Comparison of ENCODE assay signal across 12 cellular contexts in genomic region chr17:63695889-63696288, GRCh38. TPM values are rescaled to one million over a fixed set of nuclear protein-coding genes. Genes with fewer than 3 reads are reported as not detected.
DNase-seq lines count a peak whose midpoint lies in the region; ATAC-seq lines count a peak whose summit lies in the region.
"Had no signal": no experiment of that assay in that cellular context is flagged by ENCODE, and none has a peak within 500 bp of the region (broad histone marks: within the 10 kb centered on the region; RNA-seq: fewer than 3 reads in every experiment).

No MANE protein-coding gene starts in this region.

- intact Hi-C loops in activated naive CD4-positive, alpha-beta T cell treated with anti-CD3 and anti-CD28 coated beads for 36 hours (cut with micrococcal nuclease), result loop anchor here (5.0 kb wide), 2 partner anchors 249 to 269 kb away; partner anchors contain the start of gene CYB561

- H3K27ac ChIP-seq in effector memory CD4-positive, alpha-beta T cell (ENCODE audit: insufficient read depth, low read length, poor library complexity, severe bottlenecking), result peak overlapping the region; percentile 86
- H3K27ac ChIP-seq: prostate gland had no signal

- H3K9me3 Mint-ChIP-seq in activated naive CD4-positive, alpha-beta T cell treated with anti-CD3 and anti-CD28 coated beads for 36 hours, result no peaks in the 10 kb centered on the region
- H3K9me3 Mint-ChIP-seq in stimulated activated naive B cell treated with anti-CD40 and anti-IgM and Interleukin-4, amounts not matched to agents 10 μg/mL and 1 μg/mL and 100 μg/mL, for 72 hours, result no peaks in the 10 kb centered on the region

- H3K4me1 Mint-ChIP-seq in activated naive CD4-positive, alpha-beta T cell treated with anti-CD3 and anti-CD28 coated beads for 36 hours (ENCODE audit: low read depth), result peaks cover 48% of the 10 kb centered on the region
- peaks cover 48% of the 10 kb centered on the region for H3K4me1 Mint-ChIP-seq in T-helper 17 cell
- H3K4me1 Mint-ChIP-seq in stimulated activated naive B cell treated with anti-CD40 and anti-IgM and Interleukin-4, amounts not matched to agents 10 μg/mL and 1 μg/mL and 100 μg/mL, for 72 hours, result peaks cover 34 to 61% of the 10 kb centered on the region in 2 donors

- peak overlapping the region; percentile 92 for H3K27ac Mint-ChIP-seq in activated naive CD4-positive, alpha-beta T cell treated with anti-CD3 and anti-CD28 coated beads for 36 hours
- H3K27ac Mint-ChIP-seq in T-helper 17 cell, result peak overlapping the region; percentile 95
- peak overlapping the region; percentile 97 for H3K27ac Mint-ChIP-seq in stimulated activated naive B cell treated with anti-CD40 and anti-IgM and Interleukin-4, amounts not matched to agents 10 μg/mL and 1 μg/mL and 100 μg/mL, for 72 hours

- ATAC-seq in T-helper 17 cell, result no peak
- no peak for ATAC-seq in stimulated activated naive B cell treated with anti-CD40 and anti-IgM and Interleukin-4, amounts not matched to agents 10 μg/mL and 1 μg/mL and 100 μg/mL, for 72 hours (replicated peaks)
- ATAC-seq in GM18868 (IDR thresholded peaks at IDR 0.05; ENCODE audit: unreplicated experiment), result no peak
- no peak for ATAC-seq in HG03139 (IDR thresholded peaks at IDR 0.05; ENCODE audit: unreplicated experiment)

- no peak for DNase-seq in activated naive CD4-positive, alpha-beta T cell treated with anti-CD3 and anti-CD28 coated beads for 36 hours
- DNase-seq in activated naive CD4-positive, alpha-beta T cell treated with Interleukin-2 at 50 U/mL for 16 hours, result no peak
- DNase-seq in T-helper 17 cell (no peak), NCI-H1930 (lab: John Stamatoyannopoulos, UW) (no peak)
- DNase-seq in effector memory CD4-positive, alpha-beta T cell, result no peak
- DNase-seq in stimulated activated naive B cell treated with anti-CD40 and anti-IgM and Interleukin-4, amounts not matched to agents 10 μg/mL and 1 μg/mL and 100 μg/mL, for 72 hours, result no peak
- DNase-seq: midbrain had no signal

- CTCF ChIA-PET in activated naive CD4-positive, alpha-beta T cell treated with anti-CD3 and anti-CD28 coated beads for 36 hours (lab: Charles Lee), result interaction anchor here (0.9 to 2.2 kb wide), 4 partner anchors 8 to 61 kb away, joined by 3 to 8 read pairs (median 4); no protein-coding TSS in a partner anchor

- peak overlapping the region; percentile 80 for H3K4me3 ChIP-seq in effector memory CD4-positive, alpha-beta T cell (ENCODE audit: insufficient read depth, low read depth, low read length, poor library complexity, severe bottlenecking)
- H3K4me3 ChIP-seq: ascending aorta, K562, prostate gland had no signal

- H3K4me3 Mint-ChIP-seq in activated naive CD4-positive, alpha-beta T cell treated with anti-CD3 and anti-CD28 coated beads for 36 hours, result no peak overlapping the region
- peak overlapping the region; percentile 99 for H3K4me3 Mint-ChIP-seq in T-helper 17 cell
- peak overlapping the region; percentile 95 for H3K4me3 Mint-ChIP-seq in stimulated activated naive B cell treated with anti-CD40 and anti-IgM and Interleukin-4, amounts not matched to agents 10 μg/mL and 1 μg/mL and 100 μg/mL, for 72 hours

- peaks cover 16% of the 10 kb centered on the region for H3K36me3 Mint-ChIP-seq in activated naive CD4-positive, alpha-beta T cell treated with anti-CD3 and anti-CD28 coated beads for 36 hours (ENCODE audit: low read depth)
- H3K36me3 Mint-ChIP-seq in T-helper 17 cell (ENCODE audit: low read depth), result peaks cover 7% of the 10 kb centered on the region
- peaks cover 46 to 63% of the 10 kb centered on the region in 2 donors for H3K36me3 Mint-ChIP-seq in stimulated activated naive B cell treated with anti-CD40 and anti-IgM and Interleukin-4, amounts not matched to agents 10 μg/mL and 1 μg/mL and 100 μg/mL, for 72 hours

- no peaks in the 10 kb centered on the region for H3K9me3 ChIP-seq in T-helper 17 cell (ENCODE audit: control insufficient read depth, low read length, poor library complexity, severe bottlenecking)
- H3K9me3 ChIP-seq in effector memory CD4-positive, alpha-beta T cell (ENCODE audit: control insufficient read depth, low read length), result no peaks in the 10 kb centered on the region
- H3K9me3 ChIP-seq: ascending aorta, prostate gland had no signal

- H3K4me1 ChIP-seq in effector memory CD4-positive, alpha-beta T cell (ENCODE audit: control insufficient read depth, insufficient read depth, low read length, poor library complexity, severe bottlenecking), result peaks cover 47% of the 10 kb centered on the region
- H3K4me1 ChIP-seq: prostate gland had no signal

- no peaks in the 10 kb centered on the region for H3K27me3 Mint-ChIP-seq in activated naive CD4-positive, alpha-beta T cell treated with anti-CD3 and anti-CD28 coated beads for 36 hours (ENCODE audit: low read depth)
- H3K27me3 Mint-ChIP-seq in T-helper 17 cell, result no peaks in the 10 kb centered on the region
- H3K27me3 Mint-ChIP-seq in stimulated activated naive B cell treated with anti-CD40 and anti-IgM and Interleukin-4, amounts not matched to agents 10 μg/mL and 1 μg/mL and 100 μg/mL, for 72 hours, result no peaks in the 10 kb centered on the region

- H3K36me3 ChIP-seq in effector memory CD4-positive, alpha-beta T cell (ENCODE audit: control insufficient read depth, insufficient read depth, low read length), result peaks cover 48% of the 10 kb centered on the region

- no peaks in the 10 kb centered on the region for H3K27me3 ChIP-seq in effector memory CD4-positive, alpha-beta T cell (replicated peaks; ENCODE audit: control insufficient read depth, insufficient read depth, low read length, poor library complexity, severe bottlenecking)
- H3K27me3 ChIP-seq: ascending aorta had no signal

RNA-seq across cellular contexts. Expression of gene LIMD2, which starts 4.0 kb away (rescaled TPM):
- total RNA-seq in activated naive CD4-positive, alpha-beta T cell treated with anti-CD3 and anti-CD28 coated beads for 36 hours, result 100 to 1,000 TPM; 121 TPM
- total RNA-seq in T-helper 17 cell, result 100 to 1,000 TPM; 451 to 473 TPM

RNA-seq across cellular contexts. Expression of gene STRADA, which starts 45.7 kb away (rescaled TPM):
- total RNA-seq in activated naive CD4-positive, alpha-beta T cell treated with anti-CD3 and anti-CD28 coated beads for 36 hours, result 10 to 100 TPM; 73.2 to 76.3 TPM
- total RNA-seq in T-helper 17 cell, result 10 to 100 TPM; 44.5 to 50.2 TPM
